ENCODE assay signal across 9 cellular contexts in the genomic region with DNA sequence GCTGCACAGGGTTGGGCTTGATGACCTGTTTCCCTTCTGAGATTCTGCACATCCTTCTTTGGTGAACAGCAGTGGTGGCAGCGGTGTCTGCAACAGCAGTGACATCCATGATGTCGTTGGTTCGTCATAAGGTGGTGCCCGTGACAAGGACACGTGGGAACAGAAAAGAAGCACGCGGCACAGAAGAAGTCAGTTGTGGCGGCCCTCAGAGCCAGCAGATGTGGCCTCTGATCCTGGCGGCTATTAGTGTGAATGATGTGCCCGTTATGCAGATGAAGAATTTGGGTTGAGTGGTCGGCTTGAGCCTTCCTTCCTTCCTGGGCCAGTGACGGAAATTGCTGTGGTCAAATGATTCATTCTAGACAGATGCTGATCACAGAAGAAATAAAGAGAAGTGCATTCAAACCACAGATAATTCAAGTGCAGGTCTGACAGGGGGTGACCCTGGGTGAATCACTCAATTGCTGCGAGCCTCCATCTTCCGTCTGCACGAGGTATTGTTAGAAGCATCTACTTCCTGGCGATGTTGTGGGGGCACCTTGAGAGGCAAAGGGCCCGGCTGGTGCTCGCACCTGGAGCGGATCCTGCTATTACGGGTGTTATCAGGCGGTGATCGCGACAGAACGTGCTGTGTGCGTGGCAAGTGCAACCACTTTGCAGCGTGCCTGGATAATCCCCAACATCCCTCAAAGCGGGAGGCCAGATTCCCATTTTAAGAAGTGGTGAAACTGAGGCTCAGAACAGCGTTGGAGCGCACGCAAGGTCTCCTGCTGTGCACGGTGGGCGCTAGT.
DNase-seq lines count a peak whose midpoint lies in the region; ATAC-seq, FAIRE-seq and TF ChIP-seq lines count a peak whose summit lies in the region.
"Had no signal": no experiment of that assay in that cellular context is flagged by ENCODE, and none has a peak within 500 bp of the region (broad histone marks: within the 10 kb centered on the region; RNA-seq: fewer than 3 reads in every experiment).

No MANE protein-coding gene starts in this region.

- peak; percentile 88 for FAIRE-seq in endothelial cell of umbilical vein (lab: Jason Lieb, UNC)
- FAIRE-seq: A549 had no signal

- H3K9me1 ChIP-seq in endothelial cell of umbilical vein (replicated peaks; ENCODE audit: control insufficient read depth, extremely low read depth, insufficient read depth, low read length): no peaks in the 10 kb centered on the region

- H3K27ac Mint-ChIP-seq in Caco-2 (ENCODE audit: unreplicated experiment): no peak overlapping the region

- peak overlapping the region; percentile 2 for H3K27ac ChIP-seq in endothelial cell of umbilical vein (ENCODE audit: insufficient read depth, low read depth, low read length)
- H3K27ac ChIP-seq: A549 had no signal

- no peak overlapping the region for H3K4me2 ChIP-seq in endothelial cell of umbilical vein (ENCODE audit: insufficient read depth, low read length)
- H3K4me2 ChIP-seq: A549 had no signal

- H3K36me3 Mint-ChIP-seq in Caco-2 (ENCODE audit: insufficient read depth, unreplicated experiment): no peaks in the 10 kb centered on the region

- H3K9me3 ChIP-seq in endothelial cell of umbilical vein (replicated peaks; ENCODE audit: control insufficient read depth, insufficient read depth, low read length): no peaks in the 10 kb centered on the region
- H3K9me3 ChIP-seq in Caco-2: no peaks in the 10 kb centered on the region

- intact Hi-C loops in endothelial cell of umbilical vein (cut with micrococcal nuclease) (loop anchor here (2.0 kb wide), 1 partner anchor 73 kb away; no protein-coding TSS in a partner anchor), Caco-2 (cut with micrococcal nuclease; ENCODE audit: unreplicated experiment) (no loop called here)

- no peak overlapping the region for H3K9ac ChIP-seq in endothelial cell of umbilical vein (replicated peaks; ENCODE audit: extremely low read depth, insufficient read depth, low read length)

- no peak for TF ChIP-seq POLR2A in endothelial cell of umbilical vein (IDR thresholded peaks at IDR 0.05; ENCODE audit: low read depth, low read length)

- H3K79me2 ChIP-seq in endothelial cell of umbilical vein (ENCODE audit: control insufficient read depth, insufficient read depth, low read length): no peaks in the 10 kb centered on the region

- H3K4me3 ChIP-seq in endothelial cell of umbilical vein (replicated peaks in 1 of 3; ENCODE audit: insufficient read depth in 1 of 3, low read depth in 1 of 3, low read length in 3 of 3) (no peak overlapping the region), Caco-2 (ENCODE audit: low read depth, low read length) (no peak overlapping the region)
- H3K4me3 ChIP-seq: A549 had no signal

- dilution Hi-C loops in endothelial cell of umbilical vein (cut with MboI; ENCODE audit: extremely low pct_ligation_motif_present, low sequenced_read_pairs): no loop called here

- no peak overlapping the region for H2AFZ ChIP-seq in endothelial cell of umbilical vein (ENCODE audit: low read depth, low read length)

- H4K20me1 ChIP-seq in endothelial cell of umbilical vein (replicated peaks; ENCODE audit: control insufficient read depth, extremely low read depth, insufficient read depth, low read length): no peaks in the 10 kb centered on the region

- H3K4me1 ChIP-seq in endothelial cell of umbilical vein (ENCODE audit: control insufficient read depth, extremely low read depth, insufficient read depth, low read length): peaks cover 28% of the 10 kb centered on the region
- H3K4me1 ChIP-seq in Caco-2: peaks cover 11% of the 10 kb centered on the region; the same call in 1 of the 2 replicates

- ATAC-seq in HG03521 (IDR thresholded peaks at IDR 0.05; ENCODE audit: unreplicated experiment) (no peak), HG03354 (IDR thresholded peaks at IDR 0.05; ENCODE audit: poor library complexity, severe bottlenecking, unreplicated experiment) (no peak)

- BruUV-seq in endothelial cell of umbilical vein (replicated peaks; lab: Mats Ljungman, UMichigan) (no TSS peak), Caco-2 (replicated peaks; lab: Mats Ljungman, UMichigan) (no TSS peak)

- TF ChIP-seq CTCF in endothelial cell of umbilical vein (IDR thresholded peaks at IDR 0.05; ENCODE audit: extremely low read depth in 1 of 2, insufficient read depth in 1 of 2, low read depth in 1 of 2, low read length in 2 of 2) (no peak), Caco-2 (IDR thresholded peaks at IDR 0.05; ENCODE audit: insufficient read depth in 1 of 2, low read depth in 1 of 2, low read length in 1 of 2, severe bottlenecking in 1 of 2, unreplicated experiment in 1 of 2) (no peak)

- POLR2A ChIA-PET in endothelial cell of umbilical vein (lab: Charles Lee) (no interaction called here), Caco-2 (lab: Charles Lee) (no interaction called here)

- no peaks in the 10 kb centered on the region for H3K4me1 Mint-ChIP-seq in Caco-2 (ENCODE audit: low read depth, unreplicated experiment)

- CTCF ChIA-PET in endothelial cell of umbilical vein (lab: Charles Lee) (no interaction called here), Caco-2 (lab: Charles Lee) (interaction anchor here (1.0 kb wide), 1 partner anchor 326 kb away, joined by 3 read pairs; no protein-coding TSS in a partner anchor)

- no peaks in the 10 kb centered on the region for H3K36me3 ChIP-seq in endothelial cell of umbilical vein (ENCODE audit: control insufficient read depth in 2 of 2, extremely low read depth in 1 of 2, insufficient read depth in 2 of 2, low read length in 2 of 2)
- no peaks in the 10 kb centered on the region for H3K36me3 ChIP-seq in Caco-2 (ENCODE audit: control insufficient read depth, insufficient read depth, low read length)

- H3K4me3 Mint-ChIP-seq in Caco-2 (ENCODE audit: unreplicated experiment): no peak overlapping the region

- H3K27me3 ChIP-seq in endothelial cell of umbilical vein (ENCODE audit: control insufficient read depth in 2 of 2, insufficient read depth in 2 of 2, low read length in 2 of 2) (no peaks in the 10 kb centered on the region), Caco-2 (replicated peaks; ENCODE audit: control insufficient read depth, insufficient read depth, low read length) (no peaks in the 10 kb centered on the region)

- H3K27me3 Mint-ChIP-seq in Caco-2 (ENCODE audit: insufficient read depth, unreplicated experiment): no peaks in the 10 kb centered on the region

- H3K9me3 Mint-ChIP-seq in Caco-2 (ENCODE audit: unreplicated experiment): no peaks in the 10 kb centered on the region

- peak; percentile 47 for DNase-seq in activated gamma-delta T cell treated with Interleukin-2 at 50 U/mL for 16 hours
- no peak for DNase-seq in activated gamma-delta T cell (lab: John Stamatoyannopoulos, UW)
- peak; percentile 15 for DNase-seq in activated CD4-positive, alpha-beta T cell treated with anti-CD3 and anti-CD28 coated beads, Interleukin-2, amount 50 U/mL, for 1 hour
- peak; percentile 21 for DNase-seq in endothelial cell of umbilical vein (ENCODE audit: low read depth, low spot score)
- peak; percentile 44 for DNase-seq in stimulated activated CD4-positive, alpha-beta T cell treated with anti-CD3 and anti-CD28 coated beads, Interleukin-4, amount 100 ng/mL, for 24 hours
- no peak for DNase-seq in Caco-2

TF ChIP-seq in endothelial cell of umbilical vein, 7 proteins besides CTCF, POLR2A, EP300 and RAD21:
- TF ChIP-seq MYC (IDR thresholded peaks at IDR 0.05; ENCODE audit: low read depth, low read length) (no peak), JUN (IDR thresholded peaks at IDR 0.05; ENCODE audit: borderline replicate concordance, insufficient read depth, insufficient read length, low read depth) (peak; percentile 71), POLR2AphosphoS5 (IDR thresholded peaks at IDR 0.05; ENCODE audit: insufficient read depth, low read depth, low read length) (peak; percentile 79), EZH2 (IDR thresholded peaks at IDR 0.05; ENCODE audit: borderline replicate concordance, low read depth, low read length, severe bottlenecking) (no peak), FOS (IDR thresholded peaks at IDR 0.05; ENCODE audit: borderline replicate concordance, insufficient read depth, low read length) (peak; percentile 84), GATA2 (IDR thresholded peaks at IDR 0.05; ENCODE audit: insufficient read depth, insufficient read length, low read depth, low read length) (peak; percentile 80)
- TF ChIP-seq, protein P1, sequence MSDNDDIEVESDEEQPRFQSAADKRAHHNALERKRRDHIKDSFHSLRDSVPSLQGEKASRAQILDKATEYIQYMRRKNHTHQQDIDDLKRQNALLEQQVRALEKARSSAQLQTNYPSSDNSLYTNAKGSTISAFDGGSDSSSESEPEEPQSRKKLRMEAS (IDR thresholded peaks at IDR 0.05; ENCODE audit: insufficient read depth, insufficient read length): peak; percentile 74
TF ChIP-seq in endothelial cell of umbilical vein: peak in this region for 5.

Comparison
In these comparisons a context has a peak if more than half of its experiments do, and no peak if none do; other contexts are left out.
1. DNase-seq: peak in activated gamma-delta T cell treated with Interleukin-2 at 50 U/mL for 16 hours (single experiment), activated CD4-positive, alpha-beta T cell treated with anti-CD3 and anti-CD28 coated beads, Interleukin-2, amount 50 U/mL, for 1 hour (single experiment), endothelial cell of umbilical vein (single experiment) and stimulated activated CD4-positive, alpha-beta T cell treated with anti-CD3 and anti-CD28 coated beads, Interleukin-4, amount 100 ng/mL, for 24 hours (single experiment); none in activated gamma-delta T cell (single experiment) and Caco-2 (0 of 2).